25 cellular contexts compared by ENCODE assay signal in genomic region chr12:40248034-40248433, GRCh38. TPM values are rescaled to one million over a fixed set of nuclear protein-coding genes. Genes with fewer than 3 reads are reported as not detected.
DNase-seq lines count a peak whose midpoint lies in the region; ATAC-seq, FAIRE-seq and TF ChIP-seq lines count a peak whose summit lies in the region.
"Had no signal": no experiment of that assay in that cellular context is flagged by ENCODE, and none has a peak within 500 bp of the region (broad histone marks: within the 10 kb centered on the region; RNA-seq: fewer than 3 reads in every experiment).

No MANE protein-coding gene starts in this region.

- peaks cover 10 to 24% of the 10 kb centered on the region in 2 donors for H3K4me1 Mint-ChIP-seq in stimulated activated naive B cell treated with anti-CD40 and anti-IgM and Interleukin-4, amounts not matched to agents 10 μg/mL and 1 μg/mL and 100 μg/mL, for 72 hours
- H3K4me1 Mint-ChIP-seq: T-helper 17 cell had no signal

- H2AFZ ChIP-seq in HCT116 (ENCODE audit: low read depth, low read length, poor library complexity, severe bottlenecking) (peak overlapping the region; percentile 67), GM12878 (ENCODE audit: control insufficient read depth, low read depth, low read length) (no peak overlapping the region)

- H3K36me3 ChIP-seq in HCT116 (ENCODE audit: control insufficient read depth in 1 of 2, insufficient read depth in 2 of 2, low read length in 2 of 2) (no peaks in the 10 kb centered on the region), GM12878 (ENCODE audit: control insufficient read depth in 2 of 2, insufficient read depth in 2 of 2, low read length in 1 of 2) (no peaks in the 10 kb centered on the region; a peak in 1 of 4 replicates)
- H3K36me3 ChIP-seq: MG63 had no signal

- H3K79me2 ChIP-seq in HCT116 (ENCODE audit: insufficient read depth, low read length) = no peaks in the 10 kb centered on the region
- H3K79me2 ChIP-seq in GM12878 (ENCODE audit: control insufficient read depth, insufficient read depth, low read length) = no peaks in the 10 kb centered on the region

- TF ChIP-seq RAD21 in HCT116 (IDR thresholded peaks at IDR 0.05; ENCODE audit: low read depth) = no peak
- TF ChIP-seq RAD21 in GM12878 (IDR thresholded peaks at IDR 0.05; ENCODE audit: insufficient read depth, low read depth, low read length) = no peak

- H3K4me2 ChIP-seq in HCT116 (ENCODE audit: low read length) = peak overlapping the region; percentile 18; the same call in 1 of the 2 replicates
- no peak overlapping the region for H3K4me2 ChIP-seq in GM12878 (ENCODE audit: control insufficient read depth, insufficient read depth)

- SMC1A ChIA-PET in GM12878 (lab: Charles Lee; ENCODE audit: uncharacterized antibody, unreplicated experiment) = interaction anchor here (0.8 to 3.6 kb wide), 13 partner anchors 9 to 130 kb away, joined by 3 to 48 read pairs (median 5); no protein-coding TSS in a partner anchor

- H4K20me1 ChIP-seq in HCT116 (ENCODE audit: insufficient read depth) = no peaks in the 10 kb centered on the region
- H4K20me1 ChIP-seq in GM12878 (ENCODE audit: control insufficient read depth, insufficient read depth) = no peaks in the 10 kb centered on the region

- H3K27me3 ChIP-seq in HCT116 (ENCODE audit: insufficient read depth, low read length) (no peaks in the 10 kb centered on the region), GM12878 (replicated peaks in 1 of 2; ENCODE audit: control insufficient read depth in 2 of 2, insufficient read depth in 2 of 2, low read length in 1 of 2) (no peaks in the 10 kb centered on the region)
- H3K27me3 ChIP-seq: MG63 had no signal

- ATAC-seq in HCT116 (no peak), GM12878 (peak; percentile 66)
- peak; percentile 49 to 59 for ATAC-seq in stimulated activated naive B cell treated with anti-CD40 and anti-IgM and Interleukin-4, amounts not matched to agents 10 μg/mL and 1 μg/mL and 100 μg/mL, for 72 hours (replicated peaks)
- ATAC-seq: K562, T-helper 17 cell had no signal

- peaks cover 3 to 4% of the 10 kb centered on the region in 2 donors for H3K9me3 Mint-ChIP-seq in stimulated activated naive B cell treated with anti-CD40 and anti-IgM and Interleukin-4, amounts not matched to agents 10 μg/mL and 1 μg/mL and 100 μg/mL, for 72 hours

- no peak for TF ChIP-seq EP300 in GM12878 (IDR thresholded peaks at IDR 0.05; ENCODE audit: borderline replicate concordance in 1 of 2, control insufficient read depth in 1 of 2, low read depth in 2 of 2, low read length in 2 of 2)

- intact Hi-C loops in HCT116 (cut with micrococcal nuclease) (no loop called here), GM12878 (cut with micrococcal nuclease; ENCODE audit: unreplicated experiment) (no loop called here)

- peaks cover 12% of the 10 kb centered on the region in 2 donors for H3K36me3 Mint-ChIP-seq in stimulated activated naive B cell treated with anti-CD40 and anti-IgM and Interleukin-4, amounts not matched to agents 10 μg/mL and 1 μg/mL and 100 μg/mL, for 72 hours

- H3K27me3 Mint-ChIP-seq in stimulated activated naive B cell treated with anti-CD40 and anti-IgM and Interleukin-4, amounts not matched to agents 10 μg/mL and 1 μg/mL and 100 μg/mL, for 72 hours = no peaks in the 10 kb centered on the region
- H3K27me3 Mint-ChIP-seq: T-helper 17 cell had no signal

- H3K4me1 ChIP-seq in HCT116 (ENCODE audit: control insufficient read depth in 1 of 2, insufficient read depth in 2 of 2, low read length in 2 of 2) (no peaks in the 10 kb centered on the region), GM12878 (ENCODE audit: control insufficient read depth, insufficient read depth, low read length) (peaks cover 6% of the 10 kb centered on the region; the same call in 1 of the 2 replicates)

- TF ChIP-seq CTCF in HCT116 (IDR thresholded peaks at IDR 0.05 in 2 of 3, conservative IDR thresholded peaks at IDR 0.05 in 1 of 3; ENCODE audit: borderline replicate concordance in 1 of 3, insufficient read depth in 1 of 3, low read depth in 2 of 3, low read length in 2 of 3) = no peak
- no peak for TF ChIP-seq CTCF in GM12878 (IDR thresholded peaks at IDR 0.05 in 2 of 3, conservative IDR thresholded peaks at IDR 0.05 in 1 of 3; ENCODE audit: control insufficient read depth in 2 of 3, extremely low read depth in 1 of 3, insufficient read depth in 1 of 3, low read depth in 3 of 3, low read length in 3 of 3)

- no peak overlapping the region for H3K4me3 ChIP-seq in HCT116 (replicated peaks in 1 of 2; ENCODE audit: low read depth in 1 of 2, low read length in 2 of 2)
- no peak overlapping the region for H3K4me3 ChIP-seq in GM12878
- H3K4me3 ChIP-seq: K562, MG63 had no signal

- H3K9me2 ChIP-seq in HCT116 (ENCODE audit: insufficient read depth) = no peaks in the 10 kb centered on the region

- no peak for FAIRE-seq in GM12878 (lab: Jason Lieb, UNC)
- FAIRE-seq: D721Med, K562 had no signal

- H3K9me3 ChIP-seq in HCT116 (ENCODE audit: control insufficient read depth in 1 of 2, insufficient read depth in 1 of 2, low read depth in 1 of 2, low read length in 2 of 2) (no peaks in the 10 kb centered on the region), GM12878 (replicated peaks; ENCODE audit: control insufficient read depth, insufficient read depth, low read length) (no peaks in the 10 kb centered on the region; the same call in 2 of the 3 replicates)
- H3K9me3 ChIP-seq: MG63 had no signal

- POLR2A ChIA-PET in HCT116 (lab: Charles Lee) = no interaction called here
- POLR2A ChIA-PET in GM12878 (lab: Charles Lee) = interaction anchor here (0.9 to 2.9 kb wide), 2 partner anchors 16 to 23 kb away, joined by 4 to 11 read pairs; partner anchors contain the start of gene LRRK2

- BruUV-seq in HCT116 (replicated peaks; lab: Mats Ljungman, UMichigan) = no TSS peak
- BruUV-seq in GM12878 (replicated peaks; lab: Mats Ljungman, UMichigan) = no TSS peak

- CTCF ChIA-PET in HCT116 (lab: Charles Lee) = no interaction called here
- CTCF ChIA-PET in GM12878 (lab: Yijun Ruan, JAX) = interaction anchor here (1.1 to 2.6 kb wide), 4 partner anchors 9 to 100 kb away, joined by 3 to 16 read pairs (median 10); no protein-coding TSS in a partner anchor

- no peak for TF ChIP-seq POLR2A in HCT116 (IDR thresholded peaks at IDR 0.05; ENCODE audit: borderline replicate concordance, extremely low read depth, insufficient read depth, insufficient read length)
- no peak for TF ChIP-seq POLR2A in GM12878 (IDR thresholded peaks at IDR 0.05; ENCODE audit: low read depth, low read length)

- no peak overlapping the region for H3K4me3 Mint-ChIP-seq in stimulated activated naive B cell treated with anti-CD40 and anti-IgM and Interleukin-4, amounts not matched to agents 10 μg/mL and 1 μg/mL and 100 μg/mL, for 72 hours
- H3K4me3 Mint-ChIP-seq: CD14-positive monocyte, T-helper 17 cell had no signal

- no peak overlapping the region for H3K9ac ChIP-seq in HCT116 (ENCODE audit: low read length)
- H3K9ac ChIP-seq in GM12878 (ENCODE audit: control insufficient read depth, insufficient read depth, low read length) = no peak overlapping the region

- H3K27ac ChIP-seq in HCT116 (ENCODE audit: low read depth, low read length) (no peak overlapping the region), GM12878 (ENCODE audit: control insufficient read depth, insufficient read depth) (no peak overlapping the region)
- H3K27ac ChIP-seq: 22Rv1 had no signal

- RAD21 ChIA-PET in HCT116 (lab: Charles Lee; ENCODE audit: low non-redundant PET in 1 of 2, low total read pairs in 2 of 2, uncharacterized antibody in 2 of 2, unreplicated experiment in 2 of 2) = no interaction called here
- RAD21 ChIA-PET in GM12878 (lab: Charles Lee; ENCODE audit: unreplicated experiment) = interaction anchor here (0.7 to 2.9 kb wide), 4 partner anchors 15 to 27 kb away, joined by 3 to 17 read pairs (median 10); no protein-coding TSS in a partner anchor

- in situ Hi-C loops in GM12878 (cut with MboI) = no loop called here

- 42% methylated on average over 1 of the region's 1 CpG for WGBS in GM12878 (ENCODE audit: insufficient coverage, insufficient replicate concordance, low lambda C conversion rate, missing lambda C conversion rate)

- no peak overlapping the region for H3K27ac Mint-ChIP-seq in stimulated activated naive B cell treated with anti-CD40 and anti-IgM and Interleukin-4, amounts not matched to agents 10 μg/mL and 1 μg/mL and 100 μg/mL, for 72 hours
- H3K27ac Mint-ChIP-seq: T-helper 17 cell had no signal

- DNase-seq in NCI-H1105 treated with DMSO at 0.1 percent for 48 hours (lab: John Stamatoyannopoulos, UW) = peak; percentile 48
- DNase-seq in NCI-H1105 (lab: John Stamatoyannopoulos, UW) = no peak
- no peak for DNase-seq in HCT116 (ENCODE audit: low read depth, low spot score)
- DNase-seq in GM12878 (ENCODE audit: low read depth, low spot score) = no peak
- no peak for DNase-seq in stimulated activated naive B cell treated with anti-CD40 and anti-IgM and Interleukin-4, amounts not matched to agents 10 μg/mL and 1 μg/mL and 100 μg/mL, for 72 hours
- no peak for DNase-seq in NCI-H1436 (lab: John Stamatoyannopoulos, UW)
- no peak for DNase-seq in DMS 273 (lab: John Stamatoyannopoulos, UW; ENCODE audit: unreplicated experiment)
- DNase-seq in A172 (ENCODE audit: low spot score) = no peak
- DNase-seq: EL; GF-D8; GOT3; NCI-H1436 treated with DMSO at 0.1 percent for 48 hours; NCI-H1930; NCI-H345; NCI-H524; NCI-H774; NK-92 treated with Interleukin-12 subunit alpha and Interleukin-12 subunit beta, amount 100 ng/mL, for 24 hours; SHP77; SW 1271; T-helper 17 cell had no signal

TF ChIP-seq in HCT116, 20 proteins besides CTCF, POLR2A, EP300 and RAD21 (continues in another document):
- TF ChIP-seq JUND (IDR thresholded peaks at IDR 0.05) = no peak

RNA-seq across cellular contexts. Expression of gene LRRK2, which starts 23.2 kb away (rescaled TPM):
- total RNA-seq in HCT116 (2021; ENCODE audit: unreplicated experiment) (0.20 TPM), GM12878 (2014; rRNA removed) (2.0 and 2.1 TPM in 2 replicates), GM12878 (2014; rRNA removed; fragmentation: Illumina TruSeq; extraction: Trizol) (2.9 and 3.0 TPM in 2 replicates), GM12878 (2021) (2.4 and 3.2 TPM in 2 replicates)
- polyA plus RNA-seq in HCT116 (2012) = 0.01 TPM in 1 of 2 replicates, not detected in the other
- total RNA-seq in GM12878 (2013; cell fraction: nucleolus; rRNA removed) = 27.1 and 35.4 TPM in 2 replicates
- polyA plus RNA-seq in GM12878 (2011; ENCODE audit: low read depth) = 0.56 TPM
- polyA plus RNA-seq in GM12878 (2011; rRNA removed) (32.6 and 61.8 TPM in 2 replicates), GM12878 (2014; fragmentation: Illumina TruSeq; extraction: Trizol) (1.8 and 1.9 TPM in 2 replicates), GM12878 (2014; fragmentation: Nextera tagmentation; extraction: Ambion mirVana) (1 to 10 TPM in 1 of 2 experiments, under 1 TPM in 1; 0.97 to 1.1 TPM), GM12878 (2014; rRNA removed) (1.0 and 1.1 TPM in 2 replicates), GM12878 (2016; fragmentation: Nextera tagmentation; extraction: Ambion mirVana) (under 1 TPM; 0.80 to 0.95 TPM)
- 11.4 and 11.7 TPM in 2 replicates for polyA plus RNA-seq in GM12878 (2011; cell fraction: cytosol; rRNA removed)
- polyA plus RNA-seq in GM12878 (2011; cell fraction: nucleus; rRNA removed) = 42.9 and 45.3 TPM in 2 replicates
- polyA plus RNA-seq in GM12878 (2012) = 1.0 and 1.2 TPM in 2 replicates
- polyA minus RNA-seq in GM12878 (2011; rRNA and poly(A)+ RNA removed) = 46.2 and 77.6 TPM in 2 replicates
- 17.1 and 19.8 TPM in 2 replicates for polyA minus RNA-seq in GM12878 (2011; cell fraction: cytosol; rRNA and poly(A)+ RNA removed)
- 68.2 and 102 TPM in 2 replicates for polyA minus RNA-seq in GM12878 (2011; cell fraction: nucleus; rRNA and poly(A)+ RNA removed)
- total RNA-seq in A172 (2014; rRNA removed; shearing (Covaris generic)) = 3.6 and 4.2 TPM in 2 replicates
